Comparison of ENCODE assay signal across 25 cellular contexts in the genomic region with DNA sequence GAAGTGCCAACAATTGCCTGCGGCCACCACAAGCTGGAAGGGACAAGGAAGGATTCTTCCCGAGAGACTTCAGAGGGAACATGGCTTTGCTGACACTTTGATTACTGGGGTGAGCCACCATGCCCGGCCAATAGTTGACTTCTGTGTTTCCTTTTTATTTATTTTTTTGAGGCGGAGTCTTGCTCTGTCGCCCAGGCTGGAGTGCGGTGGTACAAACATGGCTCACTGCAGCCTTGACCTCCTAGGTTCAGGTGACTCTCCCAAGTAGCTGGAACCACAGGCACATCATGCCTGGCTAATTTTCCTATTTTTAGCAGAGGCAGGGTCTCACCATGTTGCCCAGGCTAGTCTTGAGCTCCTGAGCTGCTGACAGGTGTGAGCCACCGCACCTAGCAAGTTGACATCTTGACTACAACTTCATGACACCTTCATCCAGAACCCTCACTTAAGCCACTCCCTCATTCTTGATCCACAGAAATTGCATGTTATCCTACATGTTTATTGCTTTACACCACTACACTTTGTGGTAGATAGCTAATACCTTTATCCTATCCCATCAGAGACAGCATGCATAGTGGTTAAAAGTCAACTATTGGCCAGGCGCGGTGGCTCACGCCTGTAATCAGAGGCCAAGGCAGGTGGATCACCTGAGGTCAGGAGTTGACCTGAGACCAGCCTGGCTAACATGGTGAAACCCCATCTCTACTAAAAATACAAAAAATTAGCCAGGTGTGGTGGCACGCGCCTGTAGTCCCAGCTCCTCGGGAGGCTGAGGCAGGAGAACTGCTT. TPM values are rescaled to one million over a fixed set of nuclear protein-coding genes. Genes with fewer than 3 reads are reported as not detected.
"Had no signal": no experiment of that assay in that cellular context is flagged by ENCODE, and none has a peak within 500 bp of the region (broad histone marks: within the 10 kb centered on the region; RNA-seq: fewer than 3 reads in every experiment).

No MANE protein-coding gene starts in this region.

- H3K4me3 Mint-ChIP-seq: activated CD4-positive, alpha-beta memory T cell treated with anti-CD3 and anti-CD28 coated beads, Interleukin-2, amount 10 ng/mL, durations not matched to agents 7 days and 5 days; activated naive CD8-positive, alpha-beta T cell treated with anti-CD3 and anti-CD28 coated beads, Interleukin-2, amount 10 ng/mL, durations not matched to agents 7 days and 5 days; T-cell had no signal

- H3K4me3 ChIP-seq: adrenal gland, K562 had no signal

- H3K27ac ChIP-seq: adrenal gland, VCaP had no signal

- H3K27ac Mint-ChIP-seq: activated CD4-positive, alpha-beta memory T cell treated with anti-CD3 and anti-CD28 coated beads, Interleukin-2, amount 10 ng/mL, durations not matched to agents 7 days and 5 days; activated naive CD8-positive, alpha-beta T cell treated with anti-CD3 and anti-CD28 coated beads, Interleukin-2, amount 10 ng/mL, durations not matched to agents 7 days and 5 days; T-cell had no signal

- H3K27me3 ChIP-seq: adrenal gland had no signal

- DNase-seq: activated CD4-positive, alpha-beta memory T cell treated with anti-CD3 and anti-CD28 coated beads, Interleukin-2, amount 10 ng/mL, durations not matched to agents 7 days and 5 days; activated CD4-positive, alpha-beta T cell treated with anti-CD3 and anti-CD28 coated beads, Interleukin-2, amount 50 U/mL, for 1 hour; activated CD4-positive, CD25-positive, alpha-beta regulatory T cell; activated CD8-positive, alpha-beta memory T cell treated with anti-CD3 and anti-CD28 coated beads, Interleukin-2, amount 50 U/mL, for 48 hours; activated naive CD4-positive, alpha-beta T cell treated with anti-CD3 and anti-CD28 coated beads, Interleukin-2, amount 50 U/mL, for 16 hours; activated naive CD8-positive, alpha-beta T cell treated with anti-CD3 and anti-CD28 coated beads, Interleukin-2, amount 10 ng/mL, durations not matched to agents 7 days and 5 days; activated T-cell treated with anti-CD3 and anti-CD28 coated beads, Interleukin-2, amount 50 U/mL, for 1 hour; adrenal gland; anterior cingulate cortex; Karpas-422; MM.1S; NCI-H1105; NCI-H1436; NCI-H1694 treated with DMSO at 0.1 percent for 48 hours; NCI-H2029 treated with DMSO at 0.1 percent for 48 hours; NCI-H446; NCI-H524; PC-3; SIG-M5; T-cell; T-helper 2 cell; T1000 had no signal

- H3K36me3 Mint-ChIP-seq: activated naive CD8-positive, alpha-beta T cell treated with anti-CD3 and anti-CD28 coated beads, Interleukin-2, amount 10 ng/mL, durations not matched to agents 7 days and 5 days; T-cell had no signal

- H3K36me3 ChIP-seq: adrenal gland had no signal

- H3K9me3 Mint-ChIP-seq: activated CD4-positive, alpha-beta memory T cell treated with anti-CD3 and anti-CD28 coated beads, Interleukin-2, amount 10 ng/mL, durations not matched to agents 7 days and 5 days; activated naive CD8-positive, alpha-beta T cell treated with anti-CD3 and anti-CD28 coated beads, Interleukin-2, amount 10 ng/mL, durations not matched to agents 7 days and 5 days; T-cell had no signal

- FAIRE-seq: K562 had no signal

- H3K4me1 ChIP-seq: adrenal gland had no signal

- H3K4me1 Mint-ChIP-seq: activated CD4-positive, alpha-beta memory T cell treated with anti-CD3 and anti-CD28 coated beads, Interleukin-2, amount 10 ng/mL, durations not matched to agents 7 days and 5 days; T-cell had no signal

- H3K9me3 ChIP-seq: adrenal gland had no signal

- ATAC-seq: K562, PC-3, T-cell had no signal

RNA-seq across cellular contexts. Expression of a gene that starts 16.1 kb away (rescaled TPM):
- total RNA-seq: activated naive CD8-positive, alpha-beta T cell treated with anti-CD3 and anti-CD28 coated beads, Interleukin-2, amount 10 ng/mL, durations not matched to agents 7 days and 5 days had no signal

RNA-seq across cellular contexts. Expression of a gene that starts 48.5 kb away (rescaled TPM):
- total RNA-seq: activated naive CD8-positive, alpha-beta T cell treated with anti-CD3 and anti-CD28 coated beads, Interleukin-2, amount 10 ng/mL, durations not matched to agents 7 days and 5 days; adrenal gland; K562; PC-3; T-cell had no signal
- polyA plus RNA-seq: K562 had no signal

RNA-seq across cellular contexts. Expression of a gene that starts 50.6 kb away (rescaled TPM):
- total RNA-seq: PC-3 had no signal

RNA-seq across cellular contexts. Expression of a gene that starts 54.1 kb away (rescaled TPM):
- total RNA-seq: activated naive CD8-positive, alpha-beta T cell treated with anti-CD3 and anti-CD28 coated beads, Interleukin-2, amount 10 ng/mL, durations not matched to agents 7 days and 5 days; cardiac septum; K562; PC-3 had no signal
- polyA plus RNA-seq: K562 had no signal
